In genomic region chr2:5799348-5799747, GRCh38 we compare ENCODE assay signal across 6 cellular contexts.
"Had no signal": no experiment of that assay in that cellular context is flagged by ENCODE, and none has a peak within 500 bp of the region (broad histone marks: within the 10 kb centered on the region; RNA-seq: fewer than 3 reads in every experiment).

No MANE protein-coding gene starts in this region.

- ATAC-seq: GM23338, HepG2 had no signal

- DNase-seq: H9, HCEC 1CT, HFFc6, KBM-7 had no signal
